1 cellular context compared by ENCODE assay signal in genomic region chr3:8733332-8734094, GRCh38.
TF ChIP-seq lines count a peak whose summit lies in the region.

CAV3 (plus strand) TSS chr3:8733802; CDS start chr3:8733877, 75 bp downstream.

TF ChIP-seq in HCT116, 20 proteins besides CTCF, POLR2A, EP300 and RAD21:
- TF ChIP-seq REST (IDR thresholded peaks at IDR 0.05; ENCODE audit: low read depth) (no peak), FOSL1 (IDR thresholded peaks at IDR 0.05; ENCODE audit: low read depth) (no peak), SP1 (IDR thresholded peaks at IDR 0.05; ENCODE audit: low read depth) (no peak)
